1 cellular context compared by ENCODE assay signal in the genomic region with DNA sequence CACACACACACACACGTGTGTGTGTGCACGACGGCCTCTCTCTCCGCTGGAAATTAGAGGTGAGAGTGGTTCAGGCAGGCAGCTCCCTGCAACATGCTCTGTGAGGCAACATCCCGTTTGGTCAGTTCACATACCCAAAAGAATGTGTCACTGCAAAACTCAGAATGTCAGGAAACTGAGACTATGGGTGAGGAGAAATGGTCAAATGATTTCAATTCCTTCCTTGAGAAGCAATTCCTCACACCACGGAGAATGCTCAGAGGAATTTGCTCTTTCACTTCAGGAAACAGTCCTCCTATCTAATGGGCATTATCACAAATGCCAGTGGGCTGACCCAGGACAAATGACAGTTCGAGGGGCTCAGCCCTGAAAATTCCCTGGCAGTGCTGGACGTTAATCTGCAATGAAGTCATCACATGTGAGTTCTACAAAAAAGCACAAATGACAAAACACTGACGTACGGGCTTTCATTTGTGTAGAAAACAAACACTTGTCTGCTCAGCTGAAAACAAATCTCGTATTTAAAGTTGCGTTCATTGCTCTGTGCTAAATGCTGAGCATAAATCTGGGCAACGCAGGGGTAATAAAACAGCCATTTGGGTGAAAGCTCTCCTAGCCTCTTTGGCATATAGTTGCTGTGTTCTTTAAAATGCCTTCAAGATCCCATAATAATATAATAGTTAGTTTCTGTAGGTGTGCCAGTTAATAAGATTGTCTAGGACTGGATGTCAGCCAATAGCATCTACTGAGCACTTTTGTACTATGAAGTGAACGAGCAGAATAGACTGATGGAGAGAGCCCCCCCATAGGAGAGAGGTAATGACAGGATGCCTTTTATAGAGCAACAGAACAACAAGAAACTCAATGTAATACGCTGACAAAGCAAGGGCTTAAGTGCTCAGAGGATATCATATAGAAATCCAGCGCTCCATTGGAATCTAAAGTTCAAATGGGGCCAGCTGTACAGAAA.
TF ChIP-seq lines count a peak whose summit lies in the region.

No MANE protein-coding gene starts in this region.

TF ChIP-seq in H1, 55 proteins besides CTCF, POLR2A, EP300 and RAD21 (continued from another document):
- no peak for TF ChIP-seq TCF12 (IDR thresholded peaks at IDR 0.05; ENCODE audit: low read depth, low read length)
- no peak for TF ChIP-seq JUND (IDR thresholded peaks at IDR 0.05; ENCODE audit: low read length)
- TF ChIP-seq BRCA1 (IDR thresholded peaks at IDR 0.05; ENCODE audit: low read depth, low read length) = no peak
- no peak for TF ChIP-seq TBP (IDR thresholded peaks at IDR 0.05; ENCODE audit: low read depth, low read length)
- TF ChIP-seq EGR1 (IDR thresholded peaks at IDR 0.05; ENCODE audit: borderline replicate concordance, low read depth, low read length) = no peak
- TF ChIP-seq SIX5 (IDR thresholded peaks at IDR 0.05; ENCODE audit: low read depth, low read length) = no peak
- no peak for TF ChIP-seq KDM1A (IDR thresholded peaks at IDR 0.05; ENCODE audit: borderline replicate concordance, low read length)
- no peak for TF ChIP-seq RFX5 (IDR thresholded peaks at IDR 0.05; ENCODE audit: borderline replicate concordance, low read depth, low read length)
- TF ChIP-seq, protein P1, sequence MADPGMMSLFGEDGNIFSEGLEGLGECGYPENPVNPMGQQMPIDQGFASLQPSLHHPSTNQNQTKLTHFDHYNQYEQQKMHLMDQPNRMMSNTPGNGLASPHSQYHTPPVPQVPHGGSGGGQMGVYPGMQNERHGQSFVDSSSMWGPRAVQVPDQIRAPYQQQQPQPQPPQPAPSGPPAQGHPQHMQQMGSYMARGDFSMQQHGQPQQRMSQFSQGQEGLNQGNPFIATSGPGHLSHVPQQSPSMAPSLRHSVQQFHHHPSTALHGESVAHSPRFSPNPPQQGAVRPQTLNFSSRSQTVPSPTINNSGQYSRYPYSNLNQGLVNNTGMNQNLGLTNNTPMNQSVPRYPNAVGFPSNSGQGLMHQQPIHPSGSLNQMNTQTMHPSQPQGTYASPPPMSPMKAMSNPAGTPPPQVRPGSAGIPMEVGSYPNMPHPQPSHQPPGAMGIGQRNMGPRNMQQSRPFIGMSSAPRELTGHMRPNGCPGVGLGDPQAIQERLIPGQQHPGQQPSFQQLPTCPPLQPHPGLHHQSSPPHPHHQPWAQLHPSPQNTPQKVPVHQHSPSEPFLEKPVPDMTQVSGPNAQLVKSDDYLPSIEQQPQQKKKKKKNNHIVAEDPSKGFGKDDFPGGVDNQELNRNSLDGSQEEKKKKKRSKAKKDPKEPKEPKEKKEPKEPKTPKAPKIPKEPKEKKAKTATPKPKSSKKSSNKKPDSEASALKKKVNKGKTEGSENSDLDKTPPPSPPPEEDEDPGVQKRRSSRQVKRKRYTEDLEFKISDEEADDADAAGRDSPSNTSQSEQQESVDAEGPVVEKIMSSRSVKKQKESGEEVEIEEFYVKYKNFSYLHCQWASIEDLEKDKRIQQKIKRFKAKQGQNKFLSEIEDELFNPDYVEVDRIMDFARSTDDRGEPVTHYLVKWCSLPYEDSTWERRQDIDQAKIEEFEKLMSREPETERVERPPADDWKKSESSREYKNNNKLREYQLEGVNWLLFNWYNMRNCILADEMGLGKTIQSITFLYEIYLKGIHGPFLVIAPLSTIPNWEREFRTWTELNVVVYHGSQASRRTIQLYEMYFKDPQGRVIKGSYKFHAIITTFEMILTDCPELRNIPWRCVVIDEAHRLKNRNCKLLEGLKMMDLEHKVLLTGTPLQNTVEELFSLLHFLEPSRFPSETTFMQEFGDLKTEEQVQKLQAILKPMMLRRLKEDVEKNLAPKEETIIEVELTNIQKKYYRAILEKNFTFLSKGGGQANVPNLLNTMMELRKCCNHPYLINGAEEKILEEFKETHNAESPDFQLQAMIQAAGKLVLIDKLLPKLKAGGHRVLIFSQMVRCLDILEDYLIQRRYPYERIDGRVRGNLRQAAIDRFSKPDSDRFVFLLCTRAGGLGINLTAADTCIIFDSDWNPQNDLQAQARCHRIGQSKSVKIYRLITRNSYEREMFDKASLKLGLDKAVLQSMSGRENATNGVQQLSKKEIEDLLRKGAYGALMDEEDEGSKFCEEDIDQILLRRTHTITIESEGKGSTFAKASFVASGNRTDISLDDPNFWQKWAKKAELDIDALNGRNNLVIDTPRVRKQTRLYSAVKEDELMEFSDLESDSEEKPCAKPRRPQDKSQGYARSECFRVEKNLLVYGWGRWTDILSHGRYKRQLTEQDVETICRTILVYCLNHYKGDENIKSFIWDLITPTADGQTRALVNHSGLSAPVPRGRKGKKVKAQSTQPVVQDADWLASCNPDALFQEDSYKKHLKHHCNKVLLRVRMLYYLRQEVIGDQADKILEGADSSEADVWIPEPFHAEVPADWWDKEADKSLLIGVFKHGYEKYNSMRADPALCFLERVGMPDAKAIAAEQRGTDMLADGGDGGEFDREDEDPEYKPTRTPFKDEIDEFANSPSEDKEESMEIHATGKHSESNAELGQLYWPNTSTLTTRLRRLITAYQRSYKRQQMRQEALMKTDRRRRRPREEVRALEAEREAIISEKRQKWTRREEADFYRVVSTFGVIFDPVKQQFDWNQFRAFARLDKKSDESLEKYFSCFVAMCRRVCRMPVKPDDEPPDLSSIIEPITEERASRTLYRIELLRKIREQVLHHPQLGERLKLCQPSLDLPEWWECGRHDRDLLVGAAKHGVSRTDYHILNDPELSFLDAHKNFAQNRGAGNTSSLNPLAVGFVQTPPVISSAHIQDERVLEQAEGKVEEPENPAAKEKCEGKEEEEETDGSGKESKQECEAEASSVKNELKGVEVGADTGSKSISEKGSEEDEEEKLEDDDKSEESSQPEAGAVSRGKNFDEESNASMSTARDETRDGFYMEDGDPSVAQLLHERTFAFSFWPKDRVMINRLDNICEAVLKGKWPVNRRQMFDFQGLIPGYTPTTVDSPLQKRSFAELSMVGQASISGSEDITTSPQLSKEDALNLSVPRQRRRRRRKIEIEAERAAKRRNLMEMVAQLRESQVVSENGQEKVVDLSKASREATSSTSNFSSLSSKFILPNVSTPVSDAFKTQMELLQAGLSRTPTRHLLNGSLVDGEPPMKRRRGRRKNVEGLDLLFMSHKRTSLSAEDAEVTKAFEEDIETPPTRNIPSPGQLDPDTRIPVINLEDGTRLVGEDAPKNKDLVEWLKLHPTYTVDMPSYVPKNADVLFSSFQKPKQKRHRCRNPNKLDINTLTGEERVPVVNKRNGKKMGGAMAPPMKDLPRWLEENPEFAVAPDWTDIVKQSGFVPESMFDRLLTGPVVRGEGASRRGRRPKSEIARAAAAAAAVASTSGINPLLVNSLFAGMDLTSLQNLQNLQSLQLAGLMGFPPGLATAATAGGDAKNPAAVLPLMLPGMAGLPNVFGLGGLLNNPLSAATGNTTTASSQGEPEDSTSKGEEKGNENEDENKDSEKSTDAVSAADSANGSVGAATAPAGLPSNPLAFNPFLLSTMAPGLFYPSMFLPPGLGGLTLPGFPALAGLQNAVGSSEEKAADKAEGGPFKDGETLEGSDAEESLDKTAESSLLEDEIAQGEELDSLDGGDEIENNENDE (IDR thresholded peaks at IDR 0.05; ENCODE audit: insufficient replicate concordance, low read length) = no peak
- TF ChIP-seq, protein P2, sequence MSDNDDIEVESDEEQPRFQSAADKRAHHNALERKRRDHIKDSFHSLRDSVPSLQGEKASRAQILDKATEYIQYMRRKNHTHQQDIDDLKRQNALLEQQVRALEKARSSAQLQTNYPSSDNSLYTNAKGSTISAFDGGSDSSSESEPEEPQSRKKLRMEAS (IDR thresholded peaks at IDR 0.05) = no peak
- TF ChIP-seq SP2 (IDR thresholded peaks at IDR 0.05; ENCODE audit: low read length) = no peak
- no peak for TF ChIP-seq ASH2L (IDR thresholded peaks at IDR 0.05; ENCODE audit: low read length)
- TF ChIP-seq CHD1 (IDR thresholded peaks at IDR 0.05; ENCODE audit: low read depth, low read length) = no peak
- TF ChIP-seq HDAC6 (IDR thresholded peaks at IDR 0.05; ENCODE audit: low read depth, low read length) = no peak
- TF ChIP-seq GTF2F1 (IDR thresholded peaks at IDR 0.05; ENCODE audit: borderline replicate concordance, low read depth, low read length) = no peak
